In the genomic region with DNA sequence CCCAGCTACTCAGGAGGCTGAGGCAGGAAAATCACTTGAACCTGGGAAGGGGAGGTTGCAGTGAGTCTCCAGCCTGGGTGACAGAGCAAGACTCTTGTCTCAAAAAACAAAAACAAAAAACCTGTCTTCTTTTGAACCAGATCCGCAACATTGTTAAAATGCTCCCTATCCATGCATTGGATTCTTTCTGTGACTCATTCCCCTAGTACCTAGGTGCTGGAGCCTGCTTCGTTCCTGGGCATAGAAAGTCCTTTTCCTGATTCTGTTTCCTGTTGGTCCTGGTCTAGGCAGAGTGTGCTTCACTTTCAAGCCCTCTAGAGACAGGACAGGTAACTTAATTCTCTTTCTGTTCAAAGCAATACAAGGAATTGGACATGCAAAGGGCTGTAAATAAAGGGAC, we compare ENCODE assay signal across 2 cellular contexts.
TF ChIP-seq lines count a peak whose summit lies in the region.

No MANE protein-coding gene starts in this region.

TF ChIP-seq in HCT116, 20 proteins besides CTCF, POLR2A, EP300 and RAD21:
- TF ChIP-seq JUND (IDR thresholded peaks at IDR 0.05), result peak; percentile 6; the same call in 1 of the 2 replicates
- TF ChIP-seq SIN3A (IDR thresholded peaks at IDR 0.05; ENCODE audit: low read depth), result no peak

TF ChIP-seq in endothelial cell of umbilical vein, 7 proteins besides CTCF, POLR2A, EP300 and RAD21:
- TF ChIP-seq POLR2AphosphoS5 (IDR thresholded peaks at IDR 0.05; ENCODE audit: insufficient read depth, low read depth, low read length) (no peak), GATA2 (IDR thresholded peaks at IDR 0.05; ENCODE audit: insufficient read depth, insufficient read length, low read depth, low read length) (no peak), EZH2 (IDR thresholded peaks at IDR 0.05; ENCODE audit: borderline replicate concordance, low read depth, low read length, severe bottlenecking) (no peak), MYC (IDR thresholded peaks at IDR 0.05; ENCODE audit: low read depth, low read length) (no peak), FOS (IDR thresholded peaks at IDR 0.05; ENCODE audit: borderline replicate concordance, insufficient read depth, low read length) (no peak), JUN (IDR thresholded peaks at IDR 0.05; ENCODE audit: borderline replicate concordance, insufficient read depth, insufficient read length, low read depth) (no peak)
- TF ChIP-seq, protein P1, sequence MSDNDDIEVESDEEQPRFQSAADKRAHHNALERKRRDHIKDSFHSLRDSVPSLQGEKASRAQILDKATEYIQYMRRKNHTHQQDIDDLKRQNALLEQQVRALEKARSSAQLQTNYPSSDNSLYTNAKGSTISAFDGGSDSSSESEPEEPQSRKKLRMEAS (IDR thresholded peaks at IDR 0.05; ENCODE audit: insufficient read depth, insufficient read length), result no peak
TF ChIP-seq in endothelial cell of umbilical vein: peak in this region for 0.
